In genomic region chr19:35775298-35776101, GRCh38 we compare ENCODE assay signal across 8 cellular contexts. TPM values are rescaled to one million over a fixed set of nuclear protein-coding genes. Genes with fewer than 3 reads are reported as not detected.
DNase-seq lines count a peak whose midpoint lies in the region; ATAC-seq and TF ChIP-seq lines count a peak whose summit lies in the region.

Gene ARHGAP33, plus strand, starts transcription at chr19:35775564. Its CDS starts 95 bp downstream, at chr19:35775659.

- intact Hi-C loops in PC-3 (cut with micrococcal nuclease), result loop anchor here (2.0 kb wide), 1 partner anchor 35 kb away; no protein-coding TSS in a partner anchor

- BruUV-seq in PC-3 (replicated peaks; lab: Mats Ljungman, UMichigan), result no TSS peak

- H3K9me3 ChIP-seq in PC-3 (ENCODE audit: low read length), result no peaks in the 10 kb centered on the region

- DNase-seq in DMS53 (lab: John Stamatoyannopoulos, UW) (peak; percentile 100), PC-3 (peak; percentile 97), activated T-cell treated with anti-CD3 and anti-CD28 coated beads for 4 hours (peak; percentile 99), epithelial cell of proximal tubule (ENCODE audit: low read depth) (no peak), mucosa of gallbladder (ENCODE audit: low spot score) (peak; percentile 99)
- DNase-seq in Jurkat, Clone E6-1 (ENCODE audit: low read depth, low spot score), result peak; percentile 96
- peak; percentile 98 for DNase-seq in stimulated activated CD8-positive, alpha-beta memory T cell treated with anti-CD3 and anti-CD28 coated beads, Interleukin-4, amount 100 ng/mL, for 24 hours (ENCODE audit: low read depth)

- peak within 1 kb of the TSS; percentile 76 for H3K4me3 ChIP-seq in Jurkat, Clone E6-1 (ENCODE audit: low read length)
- peak within 1 kb of the TSS; percentile 66 for H3K4me3 ChIP-seq in PC-3 (ENCODE audit: low read length)
- H3K4me3 ChIP-seq in epithelial cell of proximal tubule (ENCODE audit: low read depth, low read length), result peak within 1 kb of the TSS; percentile 62

- no peaks in the 10 kb centered on the region for H3K9me2 ChIP-seq in PC-3 (replicated peaks; ENCODE audit: low read length)

- no peaks in the 10 kb centered on the region for H3F3A ChIP-seq in PC-3 (ENCODE audit: low read length, unreplicated experiment)

- peak within 1 kb of the TSS; percentile 98 for H3K4me2 ChIP-seq in PC-3 (ENCODE audit: low read length)

- no peak within 1 kb of the TSS for H3K27ac ChIP-seq in PC-3 (ENCODE audit: low read length)

- H3K36me3 ChIP-seq in PC-3 (ENCODE audit: low read depth, low read length), result no peaks in the 10 kb centered on the region

- ATAC-seq in GM21717 (IDR thresholded peaks at IDR 0.05; ENCODE audit: unreplicated experiment) (peak; percentile 75), PC-3 (peak; percentile 93)

- peaks cover 7% of the 10 kb centered on the region for H3K4me1 ChIP-seq in PC-3 (ENCODE audit: insufficient read depth, low read length)

- peak within 1 kb of the TSS; percentile 65 for H2AFZ ChIP-seq in PC-3 (ENCODE audit: low read length)

- TF ChIP-seq CTCF in PC-3 (conservative IDR thresholded peaks at IDR 0.05; ENCODE audit: low read depth, low read length) (no peak), epithelial cell of proximal tubule (conservative IDR thresholded peaks at IDR 0.05; ENCODE audit: low read depth, low read length) (no peak)

- CTCF ChIA-PET in PC-3 (lab: Charles Lee), result no interaction called here

- no peaks in the 10 kb centered on the region for H4K20me1 ChIP-seq in PC-3 (ENCODE audit: low read length)

- POLR2A ChIA-PET in PC-3 (lab: Charles Lee; ENCODE audit: unreplicated experiment), result interaction anchor here (0.5 to 0.6 kb wide), 2 partner anchors 35 to 832 kb away, joined by 3 to 4 read pairs; no protein-coding TSS in a partner anchor

- H3K9ac ChIP-seq in PC-3 (ENCODE audit: low read length), result peak within 1 kb of the TSS; percentile 17; the same call in 1 of the 2 replicates

- H3K79me2 ChIP-seq in PC-3 (ENCODE audit: low read length), result no peaks in the 10 kb centered on the region

- H3K27me3 ChIP-seq in PC-3 (ENCODE audit: low read length), result no peaks in the 10 kb centered on the region

RNA-seq across cellular contexts. Expression of gene ARHGAP33, which starts in this region (rescaled TPM):
- polyA plus RNA-seq in Jurkat, Clone E6-1 (2012; ENCODE audit: insufficient read depth, insufficient read length), result 37.7 TPM
- total RNA-seq in PC-3 (2014; rRNA removed), result 3.7 and 5.4 TPM in 2 replicates
- 2.6 and 13.3 TPM in 2 replicates for total RNA-seq in epithelial cell of proximal tubule
- total RNA-seq in mucosa of gallbladder, result 20.1 TPM
